Comparison of ENCODE assay signal across 12 cellular contexts in the genomic region with DNA sequence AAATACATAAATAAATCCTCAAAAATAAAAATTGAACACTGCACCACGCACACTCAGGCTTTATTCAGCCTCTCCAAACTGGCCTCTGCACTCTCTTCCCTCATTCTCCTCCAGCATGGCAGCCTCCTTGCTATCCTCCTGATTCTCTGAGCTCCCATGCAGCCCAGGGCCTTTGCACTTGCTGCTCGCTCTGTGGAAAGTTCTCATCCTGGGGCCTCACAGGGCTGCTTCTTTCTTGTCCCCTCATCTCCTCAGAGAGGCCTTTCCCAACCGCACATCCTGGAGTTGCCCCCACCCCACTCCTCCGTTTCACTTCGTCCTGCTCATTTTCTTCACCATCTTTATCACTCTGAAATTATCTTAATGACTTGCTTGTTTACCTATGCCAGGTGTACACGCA.
A peak's percentile ranks its signal among the peaks of the same experiment; 100 is the strongest.
DNase-seq lines count a peak whose midpoint lies in the region; ATAC-seq and TF ChIP-seq lines count a peak whose summit lies in the region.
"Had no signal": no experiment of that assay in that cellular context is flagged by ENCODE, and none has a peak within 500 bp of the region (broad histone marks: within the 10 kb centered on the region; RNA-seq: fewer than 3 reads in every experiment).

No MANE protein-coding gene starts in this region.

- POLR2A ChIA-PET in HEK293 (lab: Yijun Ruan, JAX) = no interaction called here

- TF ChIP-seq CTCF in HEK293 (tag by site-specific recombination; IDR thresholded peaks at IDR 0.05) = no peak

- no peak overlapping the region for H3K27ac ChIP-seq in CD4-positive, CD25-positive, alpha-beta regulatory T cell (ENCODE audit: insufficient read depth, low read length, poor library complexity, severe bottlenecking)
- no peak overlapping the region for H3K27ac ChIP-seq in HEK293 (ENCODE audit: extremely low read depth, low read depth, low read length)
- H3K27ac ChIP-seq: BLaER1 treated with 17β-estradiol and CSF1 and Interleukin-3, amounts not matched to agents 10 nM and 100 nM; HL-60 had no signal

- peaks cover 0 to 5% (median 0%) of the 10 kb centered on the region in 7 donors for H3K9me3 Mint-ChIP-seq in CD4-positive, CD25-positive, alpha-beta regulatory T cell
- no peaks in the 10 kb centered on the region for H3K9me3 Mint-ChIP-seq in stimulated activated effector memory CD8-positive, alpha-beta T cell treated with anti-CD3 and anti-CD28 coated beads, Interleukin-12 subunit alpha, Interleukin-12 subunit beta, amount 100 ng/mL, for 72 hours
- H3K9me3 Mint-ChIP-seq: CD8-positive, alpha-beta memory T cell; H9 had no signal

- H3K27me3 ChIP-seq in CD4-positive, CD25-positive, alpha-beta regulatory T cell (ENCODE audit: control insufficient read depth, insufficient read depth, low read length) = no peaks in the 10 kb centered on the region
- H3K27me3 ChIP-seq: BLaER1 treated with 17β-estradiol and CSF1 and Interleukin-3, amounts not matched to agents 10 nM and 100 nM had no signal

- no peak overlapping the region for H3K4me3 ChIP-seq in CD4-positive, CD25-positive, alpha-beta regulatory T cell (ENCODE audit: low read depth, low read length)
- H3K4me3 ChIP-seq in HEK293 (ENCODE audit: low read depth, low read length) = no peak overlapping the region
- H3K4me3 ChIP-seq: BLaER1 treated with 17β-estradiol and CSF1 and Interleukin-3, amounts not matched to agents 10 nM and 100 nM had no signal

- no peak overlapping the region for H3K4me3 Mint-ChIP-seq in CD4-positive, CD25-positive, alpha-beta regulatory T cell
- no peak overlapping the region for H3K4me3 Mint-ChIP-seq in stimulated activated effector memory CD8-positive, alpha-beta T cell treated with anti-CD3 and anti-CD28 coated beads, Interleukin-12 subunit alpha, Interleukin-12 subunit beta, amount 100 ng/mL, for 72 hours
- H3K4me3 Mint-ChIP-seq: B cell; CD8-positive, alpha-beta memory T cell; H9 had no signal

- peaks cover 4% of the 10 kb centered on the region for H3K36me3 Mint-ChIP-seq in CD4-positive, CD25-positive, alpha-beta regulatory T cell
- no peaks in the 10 kb centered on the region for H3K36me3 Mint-ChIP-seq in stimulated activated effector memory CD8-positive, alpha-beta T cell treated with anti-CD3 and anti-CD28 coated beads, Interleukin-12 subunit alpha, Interleukin-12 subunit beta, amount 100 ng/mL, for 72 hours

- DNase-seq in CD4-positive, CD25-positive, alpha-beta regulatory T cell = no peak
- peak; percentile 41 for DNase-seq in islet precursor cell
- no peak for DNase-seq in stimulated activated effector memory CD8-positive, alpha-beta T cell treated with anti-CD3 and anti-CD28 coated beads, Interleukin-12 subunit alpha, Interleukin-12 subunit beta, amount 100 ng/mL, for 72 hours (ENCODE audit: low spot score in 2 of 2)
- DNase-seq: CD8-positive, alpha-beta memory T cell; COR-L47; H9 had no signal

- H3K9me3 ChIP-seq in CD4-positive, CD25-positive, alpha-beta regulatory T cell (ENCODE audit: control insufficient read depth in 2 of 2, low read length in 2 of 2) = no peaks in the 10 kb centered on the region
- H3K9me3 ChIP-seq in HEK293 (ENCODE audit: control insufficient read depth, insufficient read depth, low read depth, low read length) = no peaks in the 10 kb centered on the region
- H3K9me3 ChIP-seq: BLaER1 treated with 17β-estradiol and CSF1 and Interleukin-3, amounts not matched to agents 10 nM and 100 nM had no signal

- H3K4me1 ChIP-seq in CD4-positive, CD25-positive, alpha-beta regulatory T cell (ENCODE audit: control insufficient read depth, insufficient read depth, low read length, poor library complexity, severe bottlenecking) = no peaks in the 10 kb centered on the region
- H3K4me1 ChIP-seq in HEK293 (ENCODE audit: control insufficient read depth, insufficient read depth, low read length) = peaks cover 4% of the 10 kb centered on the region; the same call in 1 of the 2 replicates

- peaks cover 5% of the 10 kb centered on the region for H3K27me3 Mint-ChIP-seq in CD4-positive, CD25-positive, alpha-beta regulatory T cell

- peaks cover 0 to 12% (median 4%) of the 10 kb centered on the region in 4 donors for H3K4me1 Mint-ChIP-seq in CD4-positive, CD25-positive, alpha-beta regulatory T cell
- peaks cover 11% of the 10 kb centered on the region for H3K4me1 Mint-ChIP-seq in stimulated activated effector memory CD8-positive, alpha-beta T cell treated with anti-CD3 and anti-CD28 coated beads, Interleukin-12 subunit alpha, Interleukin-12 subunit beta, amount 100 ng/mL, for 72 hours
- H3K4me1 Mint-ChIP-seq: B cell; CD8-positive, alpha-beta memory T cell had no signal

- CTCF ChIA-PET in HEK293 (lab: Yijun Ruan, JAX) = no interaction called here

- H3K27ac Mint-ChIP-seq in CD4-positive, CD25-positive, alpha-beta regulatory T cell = peak overlapping the region in 2 of 3 donors; percentile 37 to 70
- peak overlapping the region; percentile 44 for H3K27ac Mint-ChIP-seq in stimulated activated effector memory CD8-positive, alpha-beta T cell treated with anti-CD3 and anti-CD28 coated beads, Interleukin-12 subunit alpha, Interleukin-12 subunit beta, amount 100 ng/mL, for 72 hours
- H3K27ac Mint-ChIP-seq: B cell had no signal

- no peaks in the 10 kb centered on the region for H3K36me3 ChIP-seq in CD4-positive, CD25-positive, alpha-beta regulatory T cell (ENCODE audit: control insufficient read depth, insufficient read depth, low read length)
- no peaks in the 10 kb centered on the region for H3K36me3 ChIP-seq in HEK293 (ENCODE audit: control insufficient read depth in 2 of 2, insufficient read depth in 1 of 2, low read length in 2 of 2)
- H3K36me3 ChIP-seq: BLaER1 treated with 17β-estradiol and CSF1 and Interleukin-3, amounts not matched to agents 10 nM and 100 nM had no signal

- ATAC-seq in CD4-positive, CD25-positive, alpha-beta regulatory T cell (ENCODE audit: low read depth in 2 of 2) = no peak
- ATAC-seq in stimulated activated effector memory CD8-positive, alpha-beta T cell treated with anti-CD3 and anti-CD28 coated beads, Interleukin-12 subunit alpha, Interleukin-12 subunit beta, amount 100 ng/mL, for 72 hours = no peak
- ATAC-seq in HG03521 (IDR thresholded peaks at IDR 0.05; ENCODE audit: unreplicated experiment) = no peak
- no peak for ATAC-seq in GM21786 (IDR thresholded peaks at IDR 0.05; ENCODE audit: unreplicated experiment)

TF ChIP-seq in HEK293, 187 proteins besides CTCF, POLR2A, EP300 and RAD21:
- TF ChIP-seq SETDB1 (IDR thresholded peaks at IDR 0.05; ENCODE audit: insufficient read length, low read length) (no peak), ZNF623 (tag by site-specific recombination; IDR thresholded peaks at IDR 0.05) (peak; percentile 57), ZNF211 (tag by site-specific recombination; IDR thresholded peaks at IDR 0.05; ENCODE audit: low read depth) (no peak), ZBTB8A (tag by site-specific recombination; IDR thresholded peaks at IDR 0.05) (no peak)
- TF ChIP-seq, protein P1, sequence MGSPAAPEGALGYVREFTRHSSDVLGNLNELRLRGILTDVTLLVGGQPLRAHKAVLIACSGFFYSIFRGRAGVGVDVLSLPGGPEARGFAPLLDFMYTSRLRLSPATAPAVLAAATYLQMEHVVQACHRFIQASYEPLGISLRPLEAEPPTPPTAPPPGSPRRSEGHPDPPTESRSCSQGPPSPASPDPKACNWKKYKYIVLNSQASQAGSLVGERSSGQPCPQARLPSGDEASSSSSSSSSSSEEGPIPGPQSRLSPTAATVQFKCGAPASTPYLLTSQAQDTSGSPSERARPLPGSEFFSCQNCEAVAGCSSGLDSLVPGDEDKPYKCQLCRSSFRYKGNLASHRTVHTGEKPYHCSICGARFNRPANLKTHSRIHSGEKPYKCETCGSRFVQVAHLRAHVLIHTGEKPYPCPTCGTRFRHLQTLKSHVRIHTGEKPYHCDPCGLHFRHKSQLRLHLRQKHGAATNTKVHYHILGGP (tag by site-specific recombination; IDR thresholded peaks at IDR 0.05) = no peak
